In the genomic region with DNA sequence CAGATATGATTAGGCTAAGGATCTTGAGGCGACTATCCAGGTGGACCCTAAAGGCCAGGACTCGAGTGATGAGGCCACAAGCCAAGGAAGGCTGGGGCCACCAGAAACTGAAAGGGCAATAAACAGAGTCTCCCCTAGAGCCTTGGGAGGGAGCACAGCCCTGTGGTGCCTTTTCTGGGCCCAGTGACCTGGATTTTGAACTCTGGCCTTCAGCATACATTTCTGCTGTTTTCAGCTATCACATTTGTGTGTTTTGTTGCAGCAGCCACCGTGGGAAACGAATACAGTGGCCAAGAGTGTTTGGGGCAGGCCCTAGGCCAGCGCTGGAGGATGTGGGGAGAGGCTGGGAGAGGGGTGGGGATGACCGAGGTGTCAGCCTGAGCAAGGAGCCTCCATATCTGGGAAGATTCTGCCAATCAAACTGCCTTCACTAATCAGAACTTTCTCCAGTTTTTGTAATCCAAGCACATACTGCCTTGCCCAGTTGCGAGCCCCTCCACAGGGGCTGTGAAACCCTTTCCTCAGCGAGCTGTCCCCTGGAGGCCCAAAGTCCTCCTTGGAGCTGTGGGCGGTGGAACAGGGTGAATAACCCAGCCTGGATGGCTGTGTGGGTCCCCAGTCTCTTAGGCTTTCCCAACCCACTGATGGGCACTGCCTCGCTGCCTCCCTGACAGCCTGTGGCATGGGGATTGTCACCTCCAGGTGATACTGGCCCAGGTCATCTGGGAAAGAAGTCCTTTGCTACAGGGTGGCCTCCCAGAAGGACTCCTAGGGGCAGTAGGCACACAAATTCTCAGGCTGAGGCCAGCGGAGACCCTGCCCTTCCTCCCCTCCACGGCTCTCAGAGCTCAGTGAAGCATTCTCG, we compare ENCODE assay signal across 11 cellular contexts. TPM values are rescaled to one million over a fixed set of nuclear protein-coding genes. Genes with fewer than 3 reads are reported as not detected.
DNase-seq lines count a peak whose midpoint lies in the region; ATAC-seq and TF ChIP-seq lines count a peak whose summit lies in the region.
"Had no signal": no experiment of that assay in that cellular context is flagged by ENCODE, and none has a peak within 500 bp of the region (broad histone marks: within the 10 kb centered on the region; RNA-seq: fewer than 3 reads in every experiment).

No MANE protein-coding gene starts in this region.

- intact Hi-C loops in body of pancreas (cut with DNase I): loop anchor here (10.0 kb wide), 1 partner anchor 429 kb away; no protein-coding TSS in a partner anchor

- H3K27ac Mint-ChIP-seq in HFFc6: peak overlapping the region; percentile 92; the same call in 1 of the 2 replicates

- no peaks in the 10 kb centered on the region for H3K9me3 Mint-ChIP-seq in HFFc6
- H3K9me3 Mint-ChIP-seq: nephron had no signal

- no peaks in the 10 kb centered on the region for H3K36me3 Mint-ChIP-seq in HFFc6 (ENCODE audit: low read depth)

- no peak for ATAC-seq in body of pancreas
- no peak for ATAC-seq in HG02840 (IDR thresholded peaks at IDR 0.05; ENCODE audit: low FRiP score, unreplicated experiment)

- H3K27me3 ChIP-seq in body of pancreas (no peaks in the 10 kb centered on the region), mucosa of rectum (ENCODE audit: control insufficient read depth in 2 of 2, insufficient read depth in 2 of 2, low read length in 2 of 2) (no peaks in the 10 kb centered on the region)

- DNase-seq in HFFc6 (no peak), body of pancreas (peak in 1 of 4 donors; percentile 9), substantia nigra (lab: John Stamatoyannopoulos, UW) (no peak), NCI-H187 treated with DMSO at 0.1 percent for 48 hours (lab: John Stamatoyannopoulos, UW) (no peak)
- no peak for DNase-seq in activated naive CD4-positive, alpha-beta T cell treated with anti-CD3 and anti-CD28 coated beads, Interleukin-2, amount 50 U/mL, for 16 hours
- DNase-seq: cerebellar nuclear complex; NCI-H2081 treated with DMSO at 0.1 percent for 48 hours; NK-92 treated with Interleukin-12 subunit alpha and Interleukin-12 subunit beta, amount 100 ng/mL, for 24 hours had no signal

- TF ChIP-seq CTCF in HFFc6 (IDR thresholded peaks at IDR 0.05) (no peak), body of pancreas (IDR thresholded peaks at IDR 0.05) (no peak)

- H3K4me1 ChIP-seq in body of pancreas (no peaks in the 10 kb centered on the region), mucosa of rectum (ENCODE audit: control insufficient read depth in 2 of 2, insufficient read depth in 2 of 2, low read length in 2 of 2) (peaks cover 0 to 14% of the 10 kb centered on the region in 2 donors)

- no peaks in the 10 kb centered on the region for H3K9me3 ChIP-seq in body of pancreas
- no peaks in the 10 kb centered on the region for H3K9me3 ChIP-seq in mucosa of rectum (ENCODE audit: control insufficient read depth in 2 of 2, low read length in 2 of 2)

- H3K9ac ChIP-seq in mucosa of rectum (ENCODE audit: low read depth in 1 of 2, low read length in 2 of 2): peak overlapping the region in 1 of 2 donors; percentile 11

- H3K27ac ChIP-seq in body of pancreas (peak overlapping the region in 3 of 4 donors; percentile 15 to 34 (median 30)), mucosa of rectum (ENCODE audit: low read depth in 2 of 2, low read length in 2 of 2) (peak overlapping the region; percentile 23 to 26), substantia nigra (ENCODE audit: low read depth, low read length, poor library complexity, severe bottlenecking) (peak overlapping the region; percentile 27)

- H3K27me3 Mint-ChIP-seq in HFFc6 (ENCODE audit: insufficient read depth): peaks cover 2% of the 10 kb centered on the region; the same call in 1 of the 2 replicates

- H3K4me1 Mint-ChIP-seq in HFFc6 (ENCODE audit: low read depth): peaks cover 41% of the 10 kb centered on the region

- no peak overlapping the region for H3K4me3 Mint-ChIP-seq in HFFc6

- TF ChIP-seq POLR2A in body of pancreas (IDR thresholded peaks at IDR 0.05): no peak

- 75 to 80% methylated on average over 12 to 13 of the region's 13 CpGs for WGBS in body of pancreas, 2 donors

- no peak overlapping the region for H3K4me3 ChIP-seq in body of pancreas
- no peak overlapping the region for H3K4me3 ChIP-seq in mucosa of rectum (ENCODE audit: low read length in 2 of 2)

- H3K36me3 ChIP-seq in body of pancreas (replicated peaks in 1 of 2; ENCODE audit: insufficient read depth in 1 of 2, low read depth in 2 of 2) (no peaks in the 10 kb centered on the region), mucosa of rectum (ENCODE audit: control insufficient read depth in 2 of 2, insufficient read depth in 2 of 2, low read length in 2 of 2) (no peaks in the 10 kb centered on the region)

RNA-seq across cellular contexts. Expression of gene B9D1, which starts 16.8 kb away (rescaled TPM):
- total RNA-seq in HFFc6 (2021; fragmentation: NEBNext Ultra II Directional; extraction: Animal tissue kit (Norgen Biotek cat#: 25700)): 10 to 100 TPM; 18.0 to 28.9 (median 24.5) TPM
- 10 to 100 TPM; 10.4 to 53.4 TPM for total RNA-seq in body of pancreas

RNA-seq across cellular contexts. Expression of gene MAPK7, which starts 32.6 kb away (rescaled TPM):
- 10 to 100 TPM; 18.5 to 27.1 (median 23.9) TPM for total RNA-seq in HFFc6 (2021; fragmentation: NEBNext Ultra II Directional; extraction: Animal tissue kit (Norgen Biotek cat#: 25700))
- total RNA-seq in body of pancreas: 10 to 100 TPM; 10.1 to 29.3 TPM

RNA-seq across cellular contexts. Expression of gene MFAP4, which starts 41.3 kb away (rescaled TPM):
- 10 to 100 TPM; 17.7 to 46.5 (median 22.0) TPM for total RNA-seq in HFFc6 (2021; fragmentation: NEBNext Ultra II Directional; extraction: Animal tissue kit (Norgen Biotek cat#: 25700))
- 10 to 100 TPM; 25.7 to 35.3 TPM for total RNA-seq in body of pancreas
